Comparison of ENCODE assay signal across 1 cellular context in genomic region chr16:79542196-79542859, GRCh38.
TF ChIP-seq lines count a peak whose summit lies in the region.

No MANE protein-coding gene starts in this region.

TF ChIP-seq in K562, 482 proteins besides CTCF, POLR2A, EP300 and RAD21:
- TF ChIP-seq MEF2A (IDR thresholded peaks at IDR 0.05; ENCODE audit: control insufficient read depth, low read depth, low read length) (peak; percentile 61; the same call in 1 of the 2 replicates), VEZF1 (CRISPR knock-in tag; IDR thresholded peaks at IDR 0.05) (peak; percentile 13; the same call in 1 of the 2 replicates), SPI1 (IDR thresholded peaks at IDR 0.05; ENCODE audit: borderline replicate concordance, low read depth, low read length) (0 out of 2 replicates have a peak, but pooled peaks have one; percentile 8), CBX1 (IDR thresholded peaks at IDR 0.05; ENCODE audit: low read depth) (no peak)
